In genomic region chr12:32756476-32757158, GRCh38 we compare ENCODE assay signal across 8 cellular contexts. TPM values are rescaled to one million over a fixed set of nuclear protein-coding genes. Genes with fewer than 3 reads are reported as not detected.
A peak's percentile ranks its signal among the peaks of the same experiment; 100 is the strongest.
DNase-seq lines count a peak whose midpoint lies in the region; ATAC-seq and TF ChIP-seq lines count a peak whose summit lies in the region.

No MANE protein-coding gene starts in this region.

- no peak for ATAC-seq in activated T-cell treated with anti-CD3 and anti-CD28 coated beads, Interleukin-2, amount 50 U/mL, for 72 hours (replicated peaks in 1 of 2)
- no peak for ATAC-seq in HG03354 (IDR thresholded peaks at IDR 0.05; ENCODE audit: poor library complexity, severe bottlenecking, unreplicated experiment)

- H3K27ac Mint-ChIP-seq in activated T-cell treated with anti-CD3 and anti-CD28 coated beads, Interleukin-2, amount 50 U/mL, for 72 hours = peak overlapping the region; percentile 98
- peak overlapping the region; percentile 93 for H3K27ac Mint-ChIP-seq in activated CD4-positive, alpha-beta memory T cell treated with anti-CD3 and anti-CD28 coated beads for 36 hours

- H3K9me3 Mint-ChIP-seq in activated T-cell treated with anti-CD3 and anti-CD28 coated beads, Interleukin-2, amount 50 U/mL, for 72 hours = no peaks in the 10 kb centered on the region
- no peaks in the 10 kb centered on the region for H3K9me3 Mint-ChIP-seq in activated CD4-positive, alpha-beta memory T cell treated with anti-CD3 and anti-CD28 coated beads for 36 hours

- peak overlapping the region; percentile 85 to 87 for H3K27ac ChIP-seq in tibial artery

- H3K4me1 ChIP-seq in tibial artery = peaks cover 0 to 18% (median 10%) of the 10 kb centered on the region in 4 donors

- no peak for DNase-seq in activated T-cell treated with anti-CD3 and anti-CD28 coated beads, Interleukin-2, amount 50 U/mL, for 72 hours
- DNase-seq in activated T-cell treated with anti-CD3 and anti-CD28 coated beads for 4 hours (no peak), iris pigment epithelial cell (ENCODE audit: low read depth) (peak; percentile 9), tibial artery (no peak), NCI-H510A (lab: John Stamatoyannopoulos, UW) (no peak), HT-29 (ENCODE audit: low spot score) (no peak)
- DNase-seq in activated CD4-positive, alpha-beta memory T cell treated with anti-CD3 and anti-CD28 coated beads for 36 hours = no peak

- peaks cover 11 to 15% (median 12%) of the 10 kb centered on the region in 3 donors for H3K36me3 ChIP-seq in tibial artery

- peak overlapping the region; percentile 93 to 98 for H3K4me3 ChIP-seq in tibial artery

- peaks cover 0 to 2% of the 10 kb centered on the region in 2 donors for H3K27me3 ChIP-seq in tibial artery

- TF ChIP-seq CTCF in tibial artery (IDR thresholded peaks at IDR 0.05) = no peak

- peak overlapping the region; percentile 91 to 98 for H3K4me3 Mint-ChIP-seq in activated T-cell treated with anti-CD3 and anti-CD28 coated beads, Interleukin-2, amount 50 U/mL, for 72 hours
- peak overlapping the region; percentile 91 for H3K4me3 Mint-ChIP-seq in activated CD4-positive, alpha-beta memory T cell treated with anti-CD3 and anti-CD28 coated beads for 36 hours

- H3K9me3 ChIP-seq in tibial artery = no peaks in the 10 kb centered on the region

- POLR2A ChIA-PET in activated CD4-positive, alpha-beta memory T cell treated with anti-CD3 and anti-CD28 coated beads for 36 hours (lab: Charles Lee) = interaction anchor here (0.8 to 1.0 kb wide), 2 partner anchors 1104 to 1430 kb away, joined by 3 to 8 read pairs; partner anchors contain the start of gene SINHCAF

- H3K27me3 Mint-ChIP-seq in activated T-cell treated with anti-CD3 and anti-CD28 coated beads, Interleukin-2, amount 50 U/mL, for 72 hours (ENCODE audit: low read depth) = no peaks in the 10 kb centered on the region
- no peaks in the 10 kb centered on the region for H3K27me3 Mint-ChIP-seq in activated CD4-positive, alpha-beta memory T cell treated with anti-CD3 and anti-CD28 coated beads for 36 hours

- CTCF ChIA-PET in activated CD4-positive, alpha-beta memory T cell treated with anti-CD3 and anti-CD28 coated beads for 36 hours (lab: Charles Lee) = interaction anchor here (0.7 to 4.7 kb wide), 20 partner anchors 10 to 1277 kb away, joined by 3 to 100 read pairs (median 4); partner anchors contain the start of genes ALG10 and DNM1L

- peaks cover 22% of the 10 kb centered on the region for H3K4me1 Mint-ChIP-seq in activated T-cell treated with anti-CD3 and anti-CD28 coated beads, Interleukin-2, amount 50 U/mL, for 72 hours (ENCODE audit: low read depth)
- H3K4me1 Mint-ChIP-seq in activated CD4-positive, alpha-beta memory T cell treated with anti-CD3 and anti-CD28 coated beads for 36 hours (ENCODE audit: low read depth) = peaks cover 21% of the 10 kb centered on the region

- intact Hi-C loops in activated CD4-positive, alpha-beta memory T cell treated with anti-CD3 and anti-CD28 coated beads for 36 hours (cut with micrococcal nuclease) = loop anchor here (1.0 to 5.0 kb wide), 5 partner anchors 152 to 1462 kb away; partner anchors contain the start of gene AMN1
- intact Hi-C loops in tibial artery (cut with DNase I; ENCODE audit: low total_unique reads) = no loop called here

- H3K36me3 Mint-ChIP-seq in activated T-cell treated with anti-CD3 and anti-CD28 coated beads, Interleukin-2, amount 50 U/mL, for 72 hours (ENCODE audit: insufficient read depth in 2 of 2) = peaks cover 2% of the 10 kb centered on the region in 2 donors
- H3K36me3 Mint-ChIP-seq in activated CD4-positive, alpha-beta memory T cell treated with anti-CD3 and anti-CD28 coated beads for 36 hours = peaks cover 5% of the 10 kb centered on the region

RNA-seq across cellular contexts. Expression of gene YARS2, which starts 0.9 kb away (rescaled TPM):
- total RNA-seq in activated T-cell treated with anti-CD3 and anti-CD28 coated beads, Interleukin-2, amount 50 U/mL, for 72 hours = 10 to 100 TPM; 14.5 to 25.4 TPM
- total RNA-seq in activated CD4-positive, alpha-beta memory T cell treated with anti-CD3 and anti-CD28 coated beads for 36 hours = 10 to 100 TPM; 23.1 to 28.4 TPM
- total RNA-seq in HT-29 (2014; rRNA removed; shearing (Covaris generic)) = 45.9 and 50.0 TPM in 2 replicates
